Comparison of ENCODE assay signal across 10 cellular contexts in the genomic region with DNA sequence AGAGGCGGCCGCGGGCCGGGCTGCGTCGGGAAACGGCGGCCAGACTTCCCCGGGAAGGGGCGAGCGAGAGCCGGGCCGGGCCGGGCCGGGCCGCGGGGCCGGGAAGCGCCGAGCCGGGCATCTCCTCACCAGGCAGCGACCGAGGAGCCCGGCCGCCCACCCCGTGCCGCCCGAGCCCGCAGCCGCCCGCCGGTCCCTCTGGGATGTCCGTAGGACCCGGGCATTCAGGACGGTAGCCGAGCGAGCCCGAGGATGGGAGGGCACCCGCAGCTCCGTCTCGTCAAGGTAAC. TPM values are rescaled to one million over a fixed set of nuclear protein-coding genes. Genes with fewer than 3 reads are reported as not detected.
A peak's percentile ranks its signal among the peaks of the same experiment; 100 is the strongest.
DNase-seq lines count a peak whose midpoint lies in the region; ATAC-seq and TF ChIP-seq lines count a peak whose summit lies in the region.
"Had no signal": no experiment of that assay in that cellular context is flagged by ENCODE, and none has a peak within 500 bp of the region (broad histone marks: within the 10 kb centered on the region; RNA-seq: fewer than 3 reads in every experiment).

Gene CRHR1 (plus strand): TSS at position 28 of the 290 bp plus-strand sequence. CDS start 225 bp downstream, at position 253.

- H3K9me3 ChIP-seq in HUES6 (ENCODE audit: control insufficient read depth, insufficient read depth, low read depth, low read length): no peaks in the 10 kb centered on the region

- H3K27ac Mint-ChIP-seq in activated naive CD8-positive, alpha-beta T cell treated with anti-CD3 and anti-CD28 coated beads, Interleukin-2, amount 50 U/mL, for 24 hours: no peak within 1 kb of the TSS

- H3K27me3 Mint-ChIP-seq in activated naive CD8-positive, alpha-beta T cell treated with anti-CD3 and anti-CD28 coated beads, Interleukin-2, amount 50 U/mL, for 24 hours: peaks cover 74% of the 10 kb centered on the region

- peak; percentile 12 for DNase-seq in activated naive CD8-positive, alpha-beta T cell treated with anti-CD3 and anti-CD28 coated beads, Interleukin-2, amount 50 U/mL, for 24 hours
- DNase-seq in left lobe of liver (ENCODE audit: low spot score): no peak
- DNase-seq in stimulated activated naive CD8-positive, alpha-beta T cell treated with anti-CD3 and anti-CD28 coated beads, Interleukin-15, Interleukin-2, amounts not matched to agents 100 U/mL and 50 U/mL, for 24 hours: peak; percentile 11
- no peak for DNase-seq in AG08396 (ENCODE audit: low spot score)
- no peak for DNase-seq in NCI-H524 treated with DMSO at 0.1 percent for 48 hours (lab: John Stamatoyannopoulos, UW)
- no peak for DNase-seq in GM10266 (ENCODE audit: extremely low spot score)
- no peak for DNase-seq in activated effector memory CD4-positive, alpha-beta T cell treated with Interleukin-2 at 50 U/mL for 16 hours
- DNase-seq: cerebellar nuclear complex, NCI-H226 had no signal

- H3K9me3 Mint-ChIP-seq in activated naive CD8-positive, alpha-beta T cell treated with anti-CD3 and anti-CD28 coated beads, Interleukin-2, amount 50 U/mL, for 24 hours: no peaks in the 10 kb centered on the region

- H3K27me3 ChIP-seq in HUES6 (ENCODE audit: control insufficient read depth, insufficient read depth, low read length): peaks cover 86% of the 10 kb centered on the region

- H3K4me1 ChIP-seq in HUES6 (ENCODE audit: control insufficient read depth, insufficient read depth, low read length): peaks cover 10% of the 10 kb centered on the region; the same call in 1 of the 2 replicates

- peak within 1 kb of the TSS; percentile 24 for H3K9ac ChIP-seq in HUES6 (ENCODE audit: low read length)

- H3K36me3 ChIP-seq in HUES6 (ENCODE audit: control insufficient read depth, insufficient read depth, low read length): no peaks in the 10 kb centered on the region

- no peak within 1 kb of the TSS for H3K27ac ChIP-seq in HUES6 (ENCODE audit: low read depth, low read length)

- no peak for TF ChIP-seq CTCF in GM10266 (IDR thresholded peaks at IDR 0.05; ENCODE audit: control insufficient read depth, insufficient read depth, low read depth, missing control alignments)

- peak within 1 kb of the TSS; percentile 71 for H3K4me3 ChIP-seq in HUES6 (ENCODE audit: low read depth, low read length)

- peak within 1 kb of the TSS; percentile 68 for H3K4me3 Mint-ChIP-seq in activated naive CD8-positive, alpha-beta T cell treated with anti-CD3 and anti-CD28 coated beads, Interleukin-2, amount 50 U/mL, for 24 hours

- ATAC-seq in activated naive CD8-positive, alpha-beta T cell treated with anti-CD3 and anti-CD28 coated beads, Interleukin-2, amount 50 U/mL, for 24 hours: no peak
- ATAC-seq in left lobe of liver: peak; percentile 15
- ATAC-seq in stimulated activated naive CD8-positive, alpha-beta T cell treated with anti-CD3 and anti-CD28 coated beads, Interleukin-15, Interleukin-2, amounts not matched to agents 100 U/mL and 50 U/mL, for 24 hours: no peak

- peaks cover 4% of the 10 kb centered on the region for H3K4me1 Mint-ChIP-seq in activated naive CD8-positive, alpha-beta T cell treated with anti-CD3 and anti-CD28 coated beads, Interleukin-2, amount 50 U/mL, for 24 hours

- no peaks in the 10 kb centered on the region for H3K36me3 Mint-ChIP-seq in activated naive CD8-positive, alpha-beta T cell treated with anti-CD3 and anti-CD28 coated beads, Interleukin-2, amount 50 U/mL, for 24 hours (ENCODE audit: low read depth)

RNA-seq across cellular contexts. Expression of gene CRHR1, which starts in this region (rescaled TPM):
- not detected for total RNA-seq in left lobe of liver

Comparison
In these comparisons a context has a peak if more than half of its experiments do, and no peak if none do; other contexts are left out.
1. Peak in ATAC-seq in left lobe of liver; RNA of the gene not detected or under 1 TPM.
2. DNase-seq: peak in activated naive CD8-positive, alpha-beta T cell treated with anti-CD3 and anti-CD28 coated beads, Interleukin-2, amount 50 U/mL, for 24 hours (single experiment) and stimulated activated naive CD8-positive, alpha-beta T cell treated with anti-CD3 and anti-CD28 coated beads, Interleukin-15, Interleukin-2, amounts not matched to agents 100 U/mL and 50 U/mL, for 24 hours (single experiment); none in left lobe of liver (single experiment), AG08396 (single experiment), NCI-H524 treated with DMSO at 0.1 percent for 48 hours (single experiment), GM10266 (single experiment) and activated effector memory CD4-positive, alpha-beta T cell treated with Interleukin-2 at 50 U/mL for 16 hours (single experiment).